In the genomic region with DNA sequence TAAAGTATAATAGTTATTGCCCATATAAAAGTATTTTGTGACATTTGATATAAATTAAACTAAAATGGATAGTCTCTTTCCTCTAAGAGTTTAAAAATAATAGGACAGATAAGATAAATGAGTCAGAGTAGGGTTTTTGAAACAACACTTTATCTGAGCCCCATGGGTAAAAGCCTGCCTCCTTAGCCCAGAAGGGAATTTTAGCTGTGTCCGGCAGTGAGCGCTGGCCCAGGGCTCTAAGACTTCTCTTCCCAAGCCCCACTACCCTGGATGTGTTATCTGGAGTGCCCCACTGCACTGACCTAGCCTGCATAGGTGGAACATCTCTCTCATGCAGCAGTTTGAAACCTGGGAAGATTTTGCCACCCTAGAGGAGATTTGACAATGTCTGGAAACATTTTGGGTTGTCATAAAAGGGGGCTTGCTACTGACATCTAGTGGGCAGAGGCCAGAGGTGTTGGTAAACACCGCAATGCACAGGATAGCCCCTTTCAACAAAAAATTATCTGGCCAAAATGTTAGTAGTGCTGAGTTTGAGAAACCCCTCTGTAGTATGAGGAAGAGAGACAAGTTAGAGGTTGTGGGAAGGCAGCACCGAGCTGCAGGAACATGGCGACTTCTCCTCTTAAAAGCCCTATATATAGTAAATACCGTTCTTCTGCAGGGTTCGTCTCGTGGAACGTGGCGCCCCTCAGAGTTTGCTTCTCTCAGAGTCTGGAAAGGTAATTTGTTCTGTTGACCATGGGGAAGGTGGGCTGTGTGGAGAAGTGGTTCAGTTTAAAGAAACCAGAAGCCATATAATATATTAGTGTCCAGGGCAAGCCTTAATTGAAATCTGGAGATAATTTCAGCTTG, we compare ENCODE assay signal across 8 cellular contexts. TPM values are rescaled to one million over a fixed set of nuclear protein-coding genes. Genes with fewer than 3 reads are reported as not detected.
DNase-seq lines count a peak whose midpoint lies in the region; ATAC-seq, FAIRE-seq and TF ChIP-seq lines count a peak whose summit lies in the region.

No MANE protein-coding gene starts in this region.

- peaks cover 96% of the 10 kb centered on the region for H3K36me3 Mint-ChIP-seq in activated T-cell treated with anti-CD3 and anti-CD28 coated beads, Interleukin-2, amount 50 U/mL, for 24 hours (ENCODE audit: low read depth)
- H3K36me3 Mint-ChIP-seq in astrocyte (ENCODE audit: low read depth, unreplicated experiment) = peaks cover 23% of the 10 kb centered on the region
- H3K36me3 Mint-ChIP-seq in activated T-helper 1 cell treated with anti-CD3 and anti-CD28 coated beads, Interleukin-12 subunit alpha, Interleukin-12 subunit beta, Interleukin-2, Interleukin-4 antibody, amounts not matched to agents 30 ng/mL and 10 ng/mL and 1 ng/mL, durations not matched to agents 14 hours and 24 hours and 36 hours (ENCODE audit: low read depth) = peaks cover 34% of the 10 kb centered on the region

- ATAC-seq in upper lobe of right lung = peak; percentile 54

- H3K27ac ChIP-seq in astrocyte (ENCODE audit: low read depth, low read length) (no peak overlapping the region), upper lobe of right lung (no peak overlapping the region)

- no peaks in the 10 kb centered on the region for H3K79me2 ChIP-seq in astrocyte (ENCODE audit: insufficient read depth, low read length)

- H3K27me3 ChIP-seq in astrocyte (ENCODE audit: insufficient read depth, low read length) (no peaks in the 10 kb centered on the region), upper lobe of right lung (no peaks in the 10 kb centered on the region)

- DNase-seq in activated T-cell treated with anti-CD3 and anti-CD28 coated beads, Interleukin-2, amount 50 U/mL, for 24 hours = peak; percentile 35
- DNase-seq in activated T-cell treated with anti-CD3 and anti-CD28 coated beads, Interleukin-2, amount 50 U/mL, for 1 hour = no peak
- DNase-seq in NAMALWA (ENCODE audit: low spot score) (peak; percentile 74), astrocyte (ENCODE audit: low read depth) (no peak), iris pigment epithelial cell (ENCODE audit: low read depth) (peak; percentile 32), upper lobe of right lung (no peak)
- DNase-seq in activated T-helper 1 cell treated with anti-CD3 and anti-CD28 coated beads, Interleukin-12 subunit alpha, Interleukin-12 subunit beta, Interleukin-2, Interleukin-4 antibody, amounts not matched to agents 30 ng/mL and 10 ng/mL and 1 ng/mL, durations not matched to agents 14 hours and 24 hours and 36 hours (ENCODE audit: low spot score) = no peak
- no peak for DNase-seq in stimulated activated CD4-positive, alpha-beta T cell treated with anti-CD3 and anti-CD28 coated beads, Interleukin-4, amount 100 ng/mL, for 4 hours

- peaks cover 21% of the 10 kb centered on the region for H3K36me3 ChIP-seq in astrocyte (ENCODE audit: insufficient read depth, low read length)
- peaks cover 100% of the 10 kb centered on the region for H3K36me3 ChIP-seq in upper lobe of right lung

- intact Hi-C loops in upper lobe of right lung (cut with DNase I) = no loop called here
- intact Hi-C loops in activated T-helper 1 cell treated with anti-CD3 and anti-CD28 coated beads, Interleukin-12 subunit alpha, Interleukin-12 subunit beta, Interleukin-2, Interleukin-4 antibody, amounts not matched to agents 30 ng/mL and 10 ng/mL and 1 ng/mL, durations not matched to agents 14 hours and 24 hours and 36 hours (cut with micrococcal nuclease) = loop anchor here (1.0 kb wide), 1 partner anchor 230 kb away; a partner anchor contains a TSS

- H3K9ac ChIP-seq in astrocyte (ENCODE audit: low read length) = no peak overlapping the region

- H3K4me1 ChIP-seq in astrocyte (ENCODE audit: insufficient read depth, low read length) (peaks cover 6% of the 10 kb centered on the region), upper lobe of right lung (no peaks in the 10 kb centered on the region)

- no peaks in the 10 kb centered on the region for H3K27me3 Mint-ChIP-seq in activated T-cell treated with anti-CD3 and anti-CD28 coated beads, Interleukin-2, amount 50 U/mL, for 24 hours
- no peaks in the 10 kb centered on the region for H3K27me3 Mint-ChIP-seq in astrocyte (ENCODE audit: low read depth, unreplicated experiment)
- no peaks in the 10 kb centered on the region for H3K27me3 Mint-ChIP-seq in activated T-helper 1 cell treated with anti-CD3 and anti-CD28 coated beads, Interleukin-12 subunit alpha, Interleukin-12 subunit beta, Interleukin-2, Interleukin-4 antibody, amounts not matched to agents 30 ng/mL and 10 ng/mL and 1 ng/mL, durations not matched to agents 14 hours and 24 hours and 36 hours (ENCODE audit: insufficient read depth)

- H3K9me3 ChIP-seq in astrocyte (ENCODE audit: insufficient read depth, low read depth, low read length) (no peaks in the 10 kb centered on the region), upper lobe of right lung (no peaks in the 10 kb centered on the region)

- H3K4me2 ChIP-seq in astrocyte (ENCODE audit: low read length) = no peak overlapping the region

- no peak overlapping the region for H3K27ac Mint-ChIP-seq in activated T-cell treated with anti-CD3 and anti-CD28 coated beads, Interleukin-2, amount 50 U/mL, for 24 hours
- no peak overlapping the region for H3K27ac Mint-ChIP-seq in astrocyte (ENCODE audit: unreplicated experiment)
- H3K27ac Mint-ChIP-seq in activated T-helper 1 cell treated with anti-CD3 and anti-CD28 coated beads, Interleukin-12 subunit alpha, Interleukin-12 subunit beta, Interleukin-2, Interleukin-4 antibody, amounts not matched to agents 30 ng/mL and 10 ng/mL and 1 ng/mL, durations not matched to agents 14 hours and 24 hours and 36 hours = no peak overlapping the region

- H2AFZ ChIP-seq in astrocyte (ENCODE audit: low read depth, low read length) = no peak overlapping the region

- TF ChIP-seq CTCF in astrocyte (IDR thresholded peaks at IDR 0.05; ENCODE audit: insufficient read depth, low read depth, low read length) = peak; percentile 75
- peak; percentile 40 for TF ChIP-seq CTCF in upper lobe of right lung (IDR thresholded peaks at IDR 0.05)

- H3K4me3 ChIP-seq in astrocyte (ENCODE audit: insufficient read depth, low read depth, low read length) (no peak overlapping the region), upper lobe of right lung (no peak overlapping the region)

- H3K4me3 Mint-ChIP-seq in activated T-cell treated with anti-CD3 and anti-CD28 coated beads, Interleukin-2, amount 50 U/mL, for 24 hours = no peak overlapping the region
- no peak overlapping the region for H3K4me3 Mint-ChIP-seq in astrocyte (ENCODE audit: unreplicated experiment)
- no peak overlapping the region for H3K4me3 Mint-ChIP-seq in activated T-helper 1 cell treated with anti-CD3 and anti-CD28 coated beads, Interleukin-12 subunit alpha, Interleukin-12 subunit beta, Interleukin-2, Interleukin-4 antibody, amounts not matched to agents 30 ng/mL and 10 ng/mL and 1 ng/mL, durations not matched to agents 14 hours and 24 hours and 36 hours

- H4K20me1 ChIP-seq in astrocyte (ENCODE audit: insufficient read depth, low read length) = peaks cover 4% of the 10 kb centered on the region

- peaks cover 4% of the 10 kb centered on the region for H3K4me1 Mint-ChIP-seq in activated T-cell treated with anti-CD3 and anti-CD28 coated beads, Interleukin-2, amount 50 U/mL, for 24 hours (ENCODE audit: low read depth)
- peaks cover 8% of the 10 kb centered on the region for H3K4me1 Mint-ChIP-seq in astrocyte (ENCODE audit: low read depth, unreplicated experiment)
- no peaks in the 10 kb centered on the region for H3K4me1 Mint-ChIP-seq in activated T-helper 1 cell treated with anti-CD3 and anti-CD28 coated beads, Interleukin-12 subunit alpha, Interleukin-12 subunit beta, Interleukin-2, Interleukin-4 antibody, amounts not matched to agents 30 ng/mL and 10 ng/mL and 1 ng/mL, durations not matched to agents 14 hours and 24 hours and 36 hours (ENCODE audit: low read depth)

- H3K9me3 Mint-ChIP-seq in activated T-cell treated with anti-CD3 and anti-CD28 coated beads, Interleukin-2, amount 50 U/mL, for 24 hours = no peaks in the 10 kb centered on the region
- H3K9me3 Mint-ChIP-seq in astrocyte (ENCODE audit: unreplicated experiment) = no peaks in the 10 kb centered on the region
- H3K9me3 Mint-ChIP-seq in activated T-helper 1 cell treated with anti-CD3 and anti-CD28 coated beads, Interleukin-12 subunit alpha, Interleukin-12 subunit beta, Interleukin-2, Interleukin-4 antibody, amounts not matched to agents 30 ng/mL and 10 ng/mL and 1 ng/mL, durations not matched to agents 14 hours and 24 hours and 36 hours = no peaks in the 10 kb centered on the region

- FAIRE-seq in astrocyte (lab: Jason Lieb, UNC) = no peak

RNA-seq across cellular contexts. Expression of a gene that starts 29.3 kb away (rescaled TPM):
- 23.3 and 25.0 TPM in 2 replicates for total RNA-seq in astrocyte
- 36.8 TPM for total RNA-seq in upper lobe of right lung
- total RNA-seq in activated T-helper 1 cell treated with anti-CD3 and anti-CD28 coated beads, Interleukin-12 subunit alpha, Interleukin-12 subunit beta, Interleukin-2, Interleukin-4 antibody, amounts not matched to agents 30 ng/mL and 10 ng/mL and 1 ng/mL, durations not matched to agents 14 hours and 24 hours and 36 hours = 65.7 and 65.8 TPM in 2 replicates

Comparison
In these comparisons a context has a peak if more than half of its experiments do, and no peak if none do; other contexts are left out.
1. DNase-seq: peak in activated T-cell treated with anti-CD3 and anti-CD28 coated beads, Interleukin-2, amount 50 U/mL, for 24 hours (single experiment), NAMALWA (single experiment) and iris pigment epithelial cell (single experiment); none in activated T-cell treated with anti-CD3 and anti-CD28 coated beads, Interleukin-2, amount 50 U/mL, for 1 hour (single experiment), astrocyte (single experiment), upper lobe of right lung (single experiment), activated T-helper 1 cell treated with anti-CD3 and anti-CD28 coated beads, Interleukin-12 subunit alpha, Interleukin-12 subunit beta, Interleukin-2, Interleukin-4 antibody, amounts not matched to agents 30 ng/mL and 10 ng/mL and 1 ng/mL, durations not matched to agents 14 hours and 24 hours and 36 hours (single experiment) and stimulated activated CD4-positive, alpha-beta T cell treated with anti-CD3 and anti-CD28 coated beads, Interleukin-4, amount 100 ng/mL, for 4 hours (0 of 2).